In genomic region chr6:35686873-35687557, GRCh38 we compare ENCODE assay signal across 8 cellular contexts. TPM values are rescaled to one million over a fixed set of nuclear protein-coding genes. Genes with fewer than 3 reads are reported as not detected.
DNase-seq lines count a peak whose midpoint lies in the region; ATAC-seq and TF ChIP-seq lines count a peak whose summit lies in the region.

No MANE protein-coding gene starts in this region.

- H3K9ac ChIP-seq in SK-N-SH (peak overlapping the region; percentile 20; the same call in 1 of the 2 replicates), iPS-18a (ENCODE audit: low read length) (no peak overlapping the region)

- H3K9me2 ChIP-seq in SK-N-SH = no peaks in the 10 kb centered on the region

- CTCF ChIA-PET in SK-N-SH (lab: Yijun Ruan, JAX) = interaction anchor here (0.6 to 4.7 kb wide), 11 partner anchors 11 to 654 kb away, joined by 3 to 33 read pairs (median 3); partner anchors contain the start of gene ARMC12
- CTCF ChIA-PET in activated B cell treated with CpG ODN at 0.5 μM for 24 hours (lab: Charles Lee) = interaction anchor here (1.0 to 1.8 kb wide), 5 partner anchors 18 to 164 kb away, joined by 3 to 10 read pairs (median 4); partner anchors contain the start of gene ARMC12

- H3K27me3 ChIP-seq in SK-N-SH (ENCODE audit: insufficient read depth) (no peaks in the 10 kb centered on the region), iPS-18a (ENCODE audit: control insufficient read depth, insufficient read depth, low read length) (peaks cover 16% of the 10 kb centered on the region), stomach (no peaks in the 10 kb centered on the region)

- TF ChIP-seq EP300 in SK-N-SH (IDR thresholded peaks at IDR 0.05; ENCODE audit: borderline replicate concordance in 1 of 2, low read depth in 1 of 2, low read length in 1 of 2) (no peak), stomach (IDR thresholded peaks at IDR 0.05) (no peak)

- peaks cover 4% of the 10 kb centered on the region for H3K36me3 Mint-ChIP-seq in activated B cell treated with CpG ODN at 0.5 μM for 24 hours (ENCODE audit: low read depth)

- WGBS in SK-N-SH (ENCODE audit: low lambda C conversion rate) = 55% methylated on average over 4 of the region's 4 CpGs
- WGBS in stomach, 5 donors = 41 to 59% (median 44%) methylated on average over 4 of the region's 4 CpGs

- no peaks in the 10 kb centered on the region for H3K27me3 Mint-ChIP-seq in activated B cell treated with CpG ODN at 0.5 μM for 24 hours

- TF ChIP-seq CTCF in SK-N-SH (IDR thresholded peaks at IDR 0.05) (no peak), activated B cell treated with CpG ODN at 0.5 μM for 24 hours (IDR thresholded peaks at IDR 0.05) (no peak), stomach (IDR thresholded peaks at IDR 0.05) (no peak)

- POLR2A ChIA-PET in SK-N-SH (lab: Yijun Ruan, JAX) (no interaction called here), activated B cell treated with CpG ODN at 0.5 μM for 24 hours (lab: Charles Lee) (interaction anchor here (0.6 to 1.2 kb wide), 5 partner anchors 18 to 163 kb away, joined by 3 to 11 read pairs (median 4); no protein-coding TSS in a partner anchor)

- peaks cover 21% of the 10 kb centered on the region for H3K4me1 Mint-ChIP-seq in activated B cell treated with CpG ODN at 0.5 μM for 24 hours

- H3K27ac Mint-ChIP-seq in activated B cell treated with CpG ODN at 0.5 μM for 24 hours = peak overlapping the region; percentile 87

- H3K27ac ChIP-seq in SK-N-SH (ENCODE audit: low read depth in 2 of 2, low read length in 1 of 2) = peak overlapping the region in 1 of 2 experiments; percentile 39; a peak in 1 of 4 replicates
- H3K27ac ChIP-seq in iPS-18a (ENCODE audit: low read length) = no peak overlapping the region
- peak overlapping the region in 4 of 5 donors; percentile 94 to 100 (median 98) for H3K27ac ChIP-seq in stomach

- DNase-seq in SK-N-SH (no peak), activated B cell treated with CpG ODN at 0.5 μM for 24 hours (no peak), stomach (no peak), KG1 (lab: John Stamatoyannopoulos, UW) (no peak)

- peak overlapping the region; percentile 88 for H2AFZ ChIP-seq in SK-N-SH (ENCODE audit: low read depth)

- H3K4me3 ChIP-seq in SK-N-SH (ENCODE audit: low read depth in 2 of 2, low read length in 1 of 2) (peak overlapping the region; percentile 67 to 77), iPS-18a (ENCODE audit: low read length) (peak overlapping the region; percentile 71), stomach (peak overlapping the region; percentile 70 to 98 (median 80))

- peak overlapping the region; percentile 81 for H3K4me2 ChIP-seq in SK-N-SH

- peaks cover 2 to 6% of the 10 kb centered on the region in 2 experiments; a peak in 3 of 4 replicates for H3K4me1 ChIP-seq in SK-N-SH (ENCODE audit: control insufficient read depth in 1 of 2, insufficient read depth in 2 of 2, low read depth in 1 of 2, low read length in 1 of 2)
- peaks cover 14% of the 10 kb centered on the region for H3K4me1 ChIP-seq in iPS-18a (ENCODE audit: control insufficient read depth, low read depth, low read length)
- peaks cover 32 to 70% (median 52%) of the 10 kb centered on the region in 4 donors for H3K4me1 ChIP-seq in stomach

- no peak for TF ChIP-seq POLR2A in stomach (IDR thresholded peaks at IDR 0.05)

- H3K9me3 Mint-ChIP-seq in activated B cell treated with CpG ODN at 0.5 μM for 24 hours = no peaks in the 10 kb centered on the region

- peaks cover 7% of the 10 kb centered on the region for H3F3A ChIP-seq in SK-N-SH (replicated peaks; ENCODE audit: insufficient read depth)

- H3K36me3 ChIP-seq in SK-N-SH (replicated peaks in 1 of 2; ENCODE audit: control insufficient read depth in 1 of 2, insufficient read depth in 2 of 2, low read length in 1 of 2) (no peaks in the 10 kb centered on the region), iPS-18a (ENCODE audit: control insufficient read depth, low read depth, low read length) (no peaks in the 10 kb centered on the region), stomach (peaks cover 11 to 31% (median 29%) of the 10 kb centered on the region in 4 donors)

- H3K9me3 ChIP-seq in SK-N-SH (no peaks in the 10 kb centered on the region; the same call in 1 of the 2 replicates), iPS-18a (ENCODE audit: control insufficient read depth, low read depth, low read length) (no peaks in the 10 kb centered on the region), stomach (no peaks in the 10 kb centered on the region)

- ATAC-seq in SK-N-SH treated with all-trans-retinoic acid at 6 μM for 48 hours = no peak
- no peak for ATAC-seq in activated B cell treated with CpG ODN at 0.5 μM for 24 hours (ENCODE audit: low read depth)
- ATAC-seq in GM21381 (IDR thresholded peaks at IDR 0.05; ENCODE audit: unreplicated experiment) = no peak
- ATAC-seq in HG02588 (IDR thresholded peaks at IDR 0.05; ENCODE audit: unreplicated experiment) = no peak

- H3K79me2 ChIP-seq in SK-N-SH (ENCODE audit: insufficient read depth) = peaks cover 18% of the 10 kb centered on the region; the same call in 1 of the 2 replicates

- H3K4me3 Mint-ChIP-seq in activated B cell treated with CpG ODN at 0.5 μM for 24 hours = peak overlapping the region; percentile 93

- H4K20me1 ChIP-seq in SK-N-SH (ENCODE audit: insufficient read depth) = no peaks in the 10 kb centered on the region

- TF ChIP-seq RAD21 in SK-N-SH (IDR thresholded peaks at IDR 0.05; ENCODE audit: low read length) = no peak

- intact Hi-C loops in activated B cell treated with CpG ODN at 0.5 μM for 24 hours (cut with micrococcal nuclease) = loop anchor here (1.0 to 5.0 kb wide), 3 partner anchors 49 to 800 kb away; partner anchors contain the start of genes ANKS1A and TAF11
- intact Hi-C loops in stomach (cut with DNase I; ENCODE audit: low total_unique reads) = loop anchor here (5.0 kb wide), 1 partner anchor 45 kb away; no protein-coding TSS in a partner anchor

TF ChIP-seq in SK-N-SH, 30 proteins besides CTCF, POLR2A, EP300 and RAD21:
- TF ChIP-seq USF1 (IDR thresholded peaks at IDR 0.05; ENCODE audit: borderline replicate concordance, low read depth) (no peak), TCF12 (IDR thresholded peaks at IDR 0.05) (no peak), MEF2A (IDR thresholded peaks at IDR 0.05; ENCODE audit: borderline replicate concordance, low read depth) (no peak)

TF ChIP-seq in SK-N-SH treated with all-trans-retinoic acid at 6 μM for 48 hours, 23 proteins besides CTCF, POLR2A, EP300 and RAD21 (continues in another document):
- TF ChIP-seq ZNF565 (CRISPR knock-in tag; conservative IDR thresholded peaks at IDR 0.05; ENCODE audit: low read depth) (no peak), ZFP30 (CRISPR knock-in tag; IDR thresholded peaks at IDR 0.05) (no peak), ISL1 (CRISPR knock-in tag; IDR thresholded peaks at IDR 0.05) (no peak), SNAI2 (CRISPR knock-in tag; IDR thresholded peaks at IDR 0.05) (no peak), GLIS3 (CRISPR knock-in tag; IDR thresholded peaks at IDR 0.05) (no peak), PPARA (CRISPR knock-in tag; IDR thresholded peaks at IDR 0.05; ENCODE audit: borderline replicate concordance) (no peak), PATZ1 (CRISPR knock-in tag; IDR thresholded peaks at IDR 0.05; ENCODE audit: borderline replicate concordance) (no peak), RARB (CRISPR knock-in tag; IDR thresholded peaks at IDR 0.05) (no peak), CSRNP3 (CRISPR knock-in tag; IDR thresholded peaks at IDR 0.05) (no peak), ZNF70 (CRISPR knock-in tag; IDR thresholded peaks at IDR 0.05) (no peak)

RNA-seq across cellular contexts. Expression of gene FKBP5, which starts 1.7 kb away (rescaled TPM):
- 4.2 and 5.1 TPM in 2 replicates for polyA plus RNA-seq in SK-N-SH (2012; rRNA removed)
- polyA plus RNA-seq in SK-N-SH (2012; cell fraction: cytosol; rRNA removed) = 6.7 and 7.4 TPM in 2 replicates
- polyA plus RNA-seq in SK-N-SH (2012; cell fraction: nucleus; rRNA removed) = 2.2 and 3.5 TPM in 2 replicates
- 17.1 TPM in 2 replicates for total RNA-seq in activated B cell treated with CpG ODN at 0.5 μM for 24 hours
- 100 to 1,000 TPM in 4 of 5 donors, 10 to 100 TPM in 1; 68.1 to 209 (median 168) TPM for total RNA-seq in stomach
- 10 to 100 TPM; 89.2 to 97.2 (median 91.1) TPM for polyA plus RNA-seq in stomach

RNA-seq across cellular contexts. Expression of gene ARMC12, which starts 49.8 kb away (rescaled TPM):
- polyA plus RNA-seq in SK-N-SH (2012; rRNA removed) (1.6 and 2.0 TPM in 2 replicates), stomach (1 to 10 TPM; 1.1 to 2.5 (median 2.0) TPM)
- polyA plus RNA-seq in SK-N-SH (2012; cell fraction: cytosol; rRNA removed) = 0.58 and 0.72 TPM in 2 replicates
- polyA plus RNA-seq in SK-N-SH (2012; cell fraction: nucleus; rRNA removed) = 18.1 and 19.9 TPM in 2 replicates
- total RNA-seq in activated B cell treated with CpG ODN at 0.5 μM for 24 hours (0.89 and 1.1 TPM in 2 replicates), stomach (not detected)
